Comparison of ENCODE assay signal across 25 cellular contexts in the genomic region with DNA sequence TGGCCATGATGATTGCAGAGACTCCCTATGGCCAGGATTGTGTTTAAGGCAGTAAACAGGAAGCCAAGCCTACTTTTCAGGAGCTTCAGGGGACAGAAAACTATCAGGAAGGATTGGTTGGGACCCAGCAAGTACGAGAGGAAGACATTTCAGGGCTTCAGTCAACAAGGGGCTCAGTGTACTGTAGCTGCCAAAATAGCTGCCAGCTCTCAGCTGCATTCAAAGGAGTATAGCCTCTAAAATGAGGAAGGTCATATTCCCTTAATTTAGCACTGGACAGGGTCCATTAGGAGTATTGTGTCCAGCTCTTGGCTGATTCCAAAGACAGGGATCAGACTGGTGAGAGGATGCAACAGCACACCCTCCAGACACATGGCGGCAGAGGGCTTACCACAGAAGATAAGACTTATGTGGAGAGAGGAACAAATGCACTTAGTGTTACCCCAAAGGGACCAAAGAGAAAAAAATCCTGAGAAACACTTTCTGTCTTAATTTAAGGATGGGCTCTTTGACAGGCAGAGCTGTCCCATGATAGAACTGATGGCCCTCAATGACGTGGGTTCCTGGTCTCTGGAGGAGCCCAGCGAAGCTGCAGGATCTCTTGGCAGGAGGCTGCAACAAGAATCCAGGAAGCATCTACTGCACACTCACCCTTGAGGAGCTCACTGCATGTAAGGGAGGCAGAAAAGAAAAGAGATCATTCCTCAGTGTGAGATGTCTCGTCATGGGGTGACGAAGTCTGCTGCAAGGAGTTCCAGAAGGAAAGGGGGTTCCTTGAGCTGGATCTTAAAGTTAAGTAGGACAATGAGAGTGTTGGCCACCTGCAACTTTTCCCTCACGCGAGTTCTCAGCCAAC. TPM values are rescaled to one million over a fixed set of nuclear protein-coding genes. Genes with fewer than 3 reads are reported as not detected.
DNase-seq lines count a peak whose midpoint lies in the region; ATAC-seq and TF ChIP-seq lines count a peak whose summit lies in the region.
"Had no signal": no experiment of that assay in that cellular context is flagged by ENCODE, and none has a peak within 500 bp of the region (broad histone marks: within the 10 kb centered on the region; RNA-seq: fewer than 3 reads in every experiment).

No MANE protein-coding gene starts in this region.

- H3K4me1 ChIP-seq in ACC112 (ENCODE audit: control insufficient read depth, insufficient read depth, low read length, unreplicated experiment), result peaks cover 37% of the 10 kb centered on the region
- H3K4me1 ChIP-seq in PC-9 (replicated peaks; ENCODE audit: insufficient read depth), result peaks cover 51% of the 10 kb centered on the region
- H3K4me1 ChIP-seq in esophagus squamous epithelium, result peaks cover 34 to 80% (median 44%) of the 10 kb centered on the region in 3 donors
- peaks cover 2 to 11% of the 10 kb centered on the region in 2 donors for H3K4me1 ChIP-seq in mucosa of rectum (ENCODE audit: control insufficient read depth in 2 of 2, insufficient read depth in 2 of 2, low read length in 2 of 2)

- peak overlapping the region; percentile 4; the same call in 1 of the 2 replicates for H3K4me2 ChIP-seq in PC-9
- H3K4me2 ChIP-seq: BLaER1 treated with 17β-estradiol and CSF1 and Interleukin-3, amounts not matched to agents 10 nM and 100 nM had no signal

- DNase-seq in PC-9, result no peak
- DNase-seq in esophagus squamous epithelium (lab: John Stamatoyannopoulos, UW), result no peak
- no peak for DNase-seq in activated CD4-positive, alpha-beta T cell treated with anti-CD3 and anti-CD28 coated beads for 4 hours
- no peak for DNase-seq in G401 (ENCODE audit: low spot score)
- DNase-seq: activated CD4-positive, alpha-beta T cell treated with anti-CD3 and anti-CD28 coated beads, Interleukin-2, amount 50 U/mL, for 48 hours; activated CD8-positive, alpha-beta memory T cell treated with anti-CD3 and anti-CD28 coated beads, Interleukin-2, amount 50 U/mL, for 48 hours; Caco-2; caudate nucleus; DMS79 treated with DMSO at 0.1 percent for 48 hours; H7; NCI-H1105; NCI-H187 treated with DMSO at 0.1 percent for 48 hours; NCI-H524 treated with DMSO at 0.1 percent for 48 hours; NK-92 treated with Interleukin-12 subunit alpha and Interleukin-12 subunit beta, amount 100 ng/mL, for 24 hours; pancreas; retina; SIG-M5 had no signal

- POLR2A ChIA-PET in PC-9 (lab: Charles Lee; ENCODE audit: unreplicated experiment), result no interaction called here

- H3K79me2 ChIP-seq in ACC112 (ENCODE audit: control insufficient read depth, insufficient read depth, low read length, unreplicated experiment) (no peaks in the 10 kb centered on the region), PC-9 (ENCODE audit: low read depth) (no peaks in the 10 kb centered on the region)

- H4K20me1 ChIP-seq in PC-9 (ENCODE audit: insufficient read depth), result no peaks in the 10 kb centered on the region
- H4K20me1 ChIP-seq: BLaER1 treated with 17β-estradiol and CSF1 and Interleukin-3, amounts not matched to agents 10 nM and 100 nM had no signal

- H3F3A ChIP-seq in PC-9 (ENCODE audit: insufficient read depth, low read depth), result peaks cover 33% of the 10 kb centered on the region

- CTCF ChIA-PET in PC-9 (lab: Charles Lee), result no interaction called here

- BruUV-seq in PC-9 (replicated peaks; lab: Mats Ljungman, UMichigan), result no TSS peak

- H2AFZ ChIP-seq in ACC112 (ENCODE audit: low read length, unreplicated experiment), result peak overlapping the region; percentile 44
- no peak overlapping the region for H2AFZ ChIP-seq in PC-9

- H3K9me3 ChIP-seq in PC-9 (ENCODE audit: insufficient read depth, low read depth), result no peaks in the 10 kb centered on the region; the same call in none of the 2 replicates
- no peaks in the 10 kb centered on the region for H3K9me3 ChIP-seq in esophagus squamous epithelium
- H3K9me3 ChIP-seq in mucosa of rectum (ENCODE audit: control insufficient read depth in 2 of 2, low read length in 2 of 2), result no peaks in the 10 kb centered on the region
- H3K9me3 ChIP-seq: pancreas had no signal

- in situ Hi-C loops in G401 (cut with HindIII; ENCODE audit: low sequenced_read_pairs), result no loop called here

- H3K27ac ChIP-seq in ACC112 (ENCODE audit: low read depth, low read length), result no peak overlapping the region
- peak overlapping the region; percentile 32; the same call in 1 of the 2 replicates for H3K27ac ChIP-seq in PC-9
- peak overlapping the region in 3 of 4 donors; percentile 71 to 87 (median 84) for H3K27ac ChIP-seq in esophagus squamous epithelium
- peak overlapping the region; percentile 13 to 14 for H3K27ac ChIP-seq in mucosa of rectum (ENCODE audit: low read depth in 2 of 2, low read length in 2 of 2)
- H3K27ac ChIP-seq: BLaER1 treated with 17β-estradiol and CSF1 and Interleukin-3, amounts not matched to agents 10 nM and 100 nM had no signal

- no peak for TF ChIP-seq POLR2A in esophagus squamous epithelium (IDR thresholded peaks at IDR 0.05)

- H3K9me2 ChIP-seq in PC-9 (ENCODE audit: insufficient read depth), result no peaks in the 10 kb centered on the region

- TF ChIP-seq CTCF in PC-9 (conservative IDR thresholded peaks at IDR 0.05), result no peak
- TF ChIP-seq CTCF in esophagus squamous epithelium (IDR thresholded peaks at IDR 0.05), result no peak

- intact Hi-C loops in PC-9 (cut with micrococcal nuclease; ENCODE audit: unreplicated experiment) (no loop called here), esophagus squamous epithelium (cut with DNase I) (no loop called here)

- H3K36me3 ChIP-seq in ACC112 (ENCODE audit: insufficient read depth, low read length) (no peaks in the 10 kb centered on the region), PC-9 (ENCODE audit: low read depth) (no peaks in the 10 kb centered on the region), esophagus squamous epithelium (no peaks in the 10 kb centered on the region), mucosa of rectum (ENCODE audit: control insufficient read depth in 2 of 2, insufficient read depth in 2 of 2, low read length in 2 of 2) (no peaks in the 10 kb centered on the region)
- H3K36me3 ChIP-seq: BLaER1 treated with 17β-estradiol and CSF1 and Interleukin-3, amounts not matched to agents 10 nM and 100 nM; pancreas had no signal

- H3K27me3 ChIP-seq in ACC112 (ENCODE audit: insufficient read depth, low read length) (no peaks in the 10 kb centered on the region), PC-9 (ENCODE audit: insufficient read depth, low read depth) (no peaks in the 10 kb centered on the region), esophagus squamous epithelium (no peaks in the 10 kb centered on the region), mucosa of rectum (ENCODE audit: control insufficient read depth in 2 of 2, insufficient read depth in 2 of 2, low read length in 2 of 2) (no peaks in the 10 kb centered on the region)
- H3K27me3 ChIP-seq: BLaER1 treated with 17β-estradiol and CSF1 and Interleukin-3, amounts not matched to agents 10 nM and 100 nM; pancreas had no signal

- no peak overlapping the region for H3K9ac ChIP-seq in mucosa of rectum (ENCODE audit: low read depth in 1 of 2, low read length in 2 of 2)
- H3K9ac ChIP-seq: BLaER1 treated with 17β-estradiol and CSF1 and Interleukin-3, amounts not matched to agents 10 nM and 100 nM had no signal

- H3K4me3 ChIP-seq in ACC112 (ENCODE audit: low read depth, low read length), result no peak overlapping the region
- H3K4me3 ChIP-seq in PC-9, result no peak overlapping the region
- H3K4me3 ChIP-seq in esophagus squamous epithelium, result no peak overlapping the region
- no peak overlapping the region for H3K4me3 ChIP-seq in mucosa of rectum (ENCODE audit: low read length in 2 of 2)
- H3K4me3 ChIP-seq: BLaER1 treated with 17β-estradiol and CSF1 and Interleukin-3, amounts not matched to agents 10 nM and 100 nM; pancreas had no signal

- 38 to 55% methylated on average over 6 to 8 of the region's 8 CpGs for WGBS in esophagus squamous epithelium, 2 donors

- ATAC-seq in HG02970 (IDR thresholded peaks at IDR 0.05; ENCODE audit: low FRiP score, unreplicated experiment), result no peak
- ATAC-seq in HG03565 (IDR thresholded peaks at IDR 0.05; ENCODE audit: unreplicated experiment), result no peak
- ATAC-seq: natural killer cell treated with Interleukin-12 subunit alpha and Interleukin-12 subunit beta and Interleukin-15 and Interleukin-18, amount 100 ng/mL, for 72 hours; pancreas had no signal

RNA-seq across cellular contexts. Expression of a gene that starts 14.8 kb away (rescaled TPM):
- total RNA-seq in PC-9 (2021) (not detected in 2 replicates), esophagus squamous epithelium (10 to 100 TPM in 1 of 4 donors, 1 to 10 TPM in 3; 4.0 to 12.2 (median 5.7) TPM)
- not detected in 2 replicates for total RNA-seq in G401 (2014; rRNA removed; shearing (Covaris generic))
- total RNA-seq: glomerular endothelial cell; liver; natural killer cell treated with Interleukin-12 subunit alpha and Interleukin-12 subunit beta and Interleukin-15 and Interleukin-18, amount 100 ng/mL, for 72 hours had no signal
